In the genomic region with DNA sequence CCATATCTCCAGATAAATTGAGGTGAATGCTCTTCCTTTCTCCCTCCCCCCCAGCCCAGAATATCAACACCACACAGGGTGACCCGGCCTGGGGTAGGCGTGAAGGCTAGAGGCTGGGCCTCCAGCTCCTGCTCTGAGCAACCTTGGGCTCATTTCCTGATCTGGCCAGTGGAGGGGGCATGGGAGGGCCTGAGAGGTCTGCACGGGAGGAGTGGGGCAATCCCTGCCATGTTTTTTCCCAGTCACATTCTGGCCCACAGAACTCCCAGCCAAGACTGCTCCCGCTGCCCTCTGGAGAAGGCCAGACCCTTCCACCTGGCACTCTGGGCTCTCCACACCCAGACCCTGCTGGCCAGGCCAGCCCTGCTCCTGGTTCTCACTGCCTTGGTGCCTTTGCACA, we compare ENCODE assay signal across 8 cellular contexts. TPM values are rescaled to one million over a fixed set of nuclear protein-coding genes. Genes with fewer than 3 reads are reported as not detected.
DNase-seq lines count a peak whose midpoint lies in the region; ATAC-seq and TF ChIP-seq lines count a peak whose summit lies in the region.
"Had no signal": no experiment of that assay in that cellular context is flagged by ENCODE, and none has a peak within 500 bp of the region (broad histone marks: within the 10 kb centered on the region; RNA-seq: fewer than 3 reads in every experiment).

No MANE protein-coding gene starts in this region.

- DNase-seq in activated naive CD8-positive, alpha-beta T cell treated with anti-CD3 and anti-CD28 coated beads, Interleukin-2, amount 10 ng/mL, durations not matched to agents 7 days and 5 days: no peak
- DNase-seq in activated naive CD8-positive, alpha-beta T cell treated with anti-CD3 and anti-CD28 coated beads for 36 hours: no peak
- no peak for DNase-seq in astrocyte of the spinal cord (ENCODE audit: low read depth, low spot score)
- peak; percentile 31 for DNase-seq in stomach
- DNase-seq in natural killer cell: no peak
- DNase-seq: psoas muscle had no signal

- H3K4me3 ChIP-seq in astrocyte of the spinal cord (ENCODE audit: low read depth, low read length): no peak overlapping the region
- H3K4me3 ChIP-seq in stomach: no peak overlapping the region
- H3K4me3 ChIP-seq: adrenal gland, psoas muscle had no signal

- no peak overlapping the region for H3K27ac Mint-ChIP-seq in activated naive CD8-positive, alpha-beta T cell treated with anti-CD3 and anti-CD28 coated beads, Interleukin-2, amount 10 ng/mL, durations not matched to agents 7 days and 5 days
- no peak overlapping the region for H3K27ac Mint-ChIP-seq in activated naive CD8-positive, alpha-beta T cell treated with anti-CD3 and anti-CD28 coated beads for 36 hours
- H3K27ac Mint-ChIP-seq in natural killer cell: no peak overlapping the region

- H3K9me3 Mint-ChIP-seq in activated naive CD8-positive, alpha-beta T cell treated with anti-CD3 and anti-CD28 coated beads, Interleukin-2, amount 10 ng/mL, durations not matched to agents 7 days and 5 days: no peaks in the 10 kb centered on the region
- no peaks in the 10 kb centered on the region for H3K9me3 Mint-ChIP-seq in activated naive CD8-positive, alpha-beta T cell treated with anti-CD3 and anti-CD28 coated beads for 36 hours
- no peaks in the 10 kb centered on the region for H3K9me3 Mint-ChIP-seq in natural killer cell

- no peak for TF ChIP-seq EP300 in stomach (IDR thresholded peaks at IDR 0.05)

- peak; percentile 39 for TF ChIP-seq CTCF in astrocyte of the spinal cord (IDR thresholded peaks at IDR 0.05; ENCODE audit: low read depth, low read length)
- no peak for TF ChIP-seq CTCF in stomach (IDR thresholded peaks at IDR 0.05)
- TF ChIP-seq CTCF in natural killer cell (IDR thresholded peaks at IDR 0.05): no peak

- intact Hi-C loops in stomach (cut with DNase I; ENCODE audit: low total_unique reads) (no loop called here), natural killer cell (cut with micrococcal nuclease) (no loop called here)

- 59 to 72% (median 66%) methylated on average over 4 of the region's 4 CpGs for whole genome bisulfite sequencing in stomach, 5 donors

- H3K4me3 Mint-ChIP-seq in activated naive CD8-positive, alpha-beta T cell treated with anti-CD3 and anti-CD28 coated beads, Interleukin-2, amount 10 ng/mL, durations not matched to agents 7 days and 5 days: no peak overlapping the region
- no peak overlapping the region for H3K4me3 Mint-ChIP-seq in activated naive CD8-positive, alpha-beta T cell treated with anti-CD3 and anti-CD28 coated beads for 36 hours
- H3K4me3 Mint-ChIP-seq in natural killer cell: no peak overlapping the region

- peak; percentile 30 for ATAC-seq in activated naive CD8-positive, alpha-beta T cell treated with anti-CD3 and anti-CD28 coated beads, Interleukin-2, amount 10 ng/mL, durations not matched to agents 7 days and 5 days (ENCODE audit: low read depth)
- no peak for ATAC-seq in natural killer cell
- ATAC-seq in GM18517 (IDR thresholded peaks at IDR 0.05; ENCODE audit: unreplicated experiment): no peak

- H3K27me3 ChIP-seq in stomach: no peaks in the 10 kb centered on the region
- H3K27me3 ChIP-seq: adrenal gland had no signal

- H3K4me1 Mint-ChIP-seq in activated naive CD8-positive, alpha-beta T cell treated with anti-CD3 and anti-CD28 coated beads, Interleukin-2, amount 10 ng/mL, durations not matched to agents 7 days and 5 days: peaks cover 7% of the 10 kb centered on the region
- H3K4me1 Mint-ChIP-seq in activated naive CD8-positive, alpha-beta T cell treated with anti-CD3 and anti-CD28 coated beads for 36 hours: peaks cover 2% of the 10 kb centered on the region
- H3K4me1 Mint-ChIP-seq in natural killer cell: peaks cover 0 to 11% of the 10 kb centered on the region in 2 donors

- in situ Hi-C loops in astrocyte of the spinal cord (cut with HindIII; ENCODE audit: low sequenced_read_pairs): no loop called here

- H3K9me3 ChIP-seq in stomach: no peaks in the 10 kb centered on the region
- H3K9me3 ChIP-seq: adrenal gland, psoas muscle had no signal

- H3K27me3 Mint-ChIP-seq in activated naive CD8-positive, alpha-beta T cell treated with anti-CD3 and anti-CD28 coated beads, Interleukin-2, amount 10 ng/mL, durations not matched to agents 7 days and 5 days: no peaks in the 10 kb centered on the region
- no peaks in the 10 kb centered on the region for H3K27me3 Mint-ChIP-seq in activated naive CD8-positive, alpha-beta T cell treated with anti-CD3 and anti-CD28 coated beads for 36 hours
- H3K27me3 Mint-ChIP-seq in natural killer cell (ENCODE audit: low read depth in 2 of 2): no peaks in the 10 kb centered on the region

- H3K36me3 Mint-ChIP-seq in activated naive CD8-positive, alpha-beta T cell treated with anti-CD3 and anti-CD28 coated beads, Interleukin-2, amount 10 ng/mL, durations not matched to agents 7 days and 5 days: no peaks in the 10 kb centered on the region
- H3K36me3 Mint-ChIP-seq in activated naive CD8-positive, alpha-beta T cell treated with anti-CD3 and anti-CD28 coated beads for 36 hours: no peaks in the 10 kb centered on the region
- no peaks in the 10 kb centered on the region for H3K36me3 Mint-ChIP-seq in natural killer cell

- peaks cover 0 to 15% (median 0%) of the 10 kb centered on the region in 4 donors for H3K4me1 ChIP-seq in stomach
- H3K4me1 ChIP-seq: adrenal gland, psoas muscle had no signal

- POLR2A ChIA-PET in activated naive CD8-positive, alpha-beta T cell treated with anti-CD3 and anti-CD28 coated beads, Interleukin-2, amount 10 ng/mL, durations not matched to agents 7 days and 5 days (lab: Charles Lee): no interaction called here

- no peaks in the 10 kb centered on the region for H3K36me3 ChIP-seq in stomach
- H3K36me3 ChIP-seq: adrenal gland had no signal

- TF ChIP-seq POLR2A in stomach (IDR thresholded peaks at IDR 0.05): no peak

- no peak overlapping the region for H3K27ac ChIP-seq in stomach
- H3K27ac ChIP-seq: adrenal gland, psoas muscle had no signal

RNA-seq across cellular contexts. Expression of gene CLDN19, which starts 3.9 kb away (rescaled TPM):
- not detected for total RNA-seq in activated naive CD8-positive, alpha-beta T cell treated with anti-CD3 and anti-CD28 coated beads, Interleukin-2, amount 10 ng/mL, durations not matched to agents 7 days and 5 days
- total RNA-seq in activated naive CD8-positive, alpha-beta T cell treated with anti-CD3 and anti-CD28 coated beads for 36 hours: not detected
- total RNA-seq in stomach: under 1 TPM in 1 of 5 donors, not detected in 4; 0.37 TPM
- polyA plus RNA-seq in stomach: not detected
- not detected for total RNA-seq in natural killer cell
- total RNA-seq: psoas muscle had no signal

RNA-seq across cellular contexts. Expression of gene P3H1, which starts 30.7 kb away (rescaled TPM):
- 10 to 100 TPM; 44.1 to 49.9 TPM for total RNA-seq in activated naive CD8-positive, alpha-beta T cell treated with anti-CD3 and anti-CD28 coated beads, Interleukin-2, amount 10 ng/mL, durations not matched to agents 7 days and 5 days
- 10 to 100 TPM; 24.1 to 27.8 TPM for total RNA-seq in activated naive CD8-positive, alpha-beta T cell treated with anti-CD3 and anti-CD28 coated beads for 36 hours
- total RNA-seq in stomach (10 to 100 TPM; 17.8 to 78.2 (median 43.0) TPM), natural killer cell (10 to 100 TPM; 29.6 to 40.4 (median 37.9) TPM)
- 10 to 100 TPM in 2 of 3 donors, 1 to 10 TPM in 1; 5.0 to 18.2 (median 13.4) TPM for polyA plus RNA-seq in stomach

RNA-seq across cellular contexts. Expression of gene C1orf50, which starts 30.9 kb away (rescaled TPM):
- total RNA-seq in activated naive CD8-positive, alpha-beta T cell treated with anti-CD3 and anti-CD28 coated beads, Interleukin-2, amount 10 ng/mL, durations not matched to agents 7 days and 5 days: 10 to 100 TPM; 10.4 to 10.9 TPM
- total RNA-seq in activated naive CD8-positive, alpha-beta T cell treated with anti-CD3 and anti-CD28 coated beads for 36 hours: 1 to 10 TPM; 6.9 to 7.2 TPM
- 1 to 10 TPM in 2 of 5 donors, under 1 TPM in 1, not detected in 2; 0.89 to 6.7 (median 6.1) TPM for total RNA-seq in stomach
- 1 to 10 TPM; 3.9 to 6.0 (median 4.1) TPM for polyA plus RNA-seq in stomach
- 10 to 100 TPM; 10.1 to 17.1 (median 12.7) TPM for total RNA-seq in natural killer cell

RNA-seq across cellular contexts. Expression of gene TMEM269, which starts 48.6 kb away (rescaled TPM):
- total RNA-seq in activated naive CD8-positive, alpha-beta T cell treated with anti-CD3 and anti-CD28 coated beads, Interleukin-2, amount 10 ng/mL, durations not matched to agents 7 days and 5 days: under 1 TPM; 0.22 to 0.48 TPM
- total RNA-seq in activated naive CD8-positive, alpha-beta T cell treated with anti-CD3 and anti-CD28 coated beads for 36 hours: under 1 TPM; 0.06 to 0.32 TPM
- total RNA-seq in stomach (under 1 TPM in 1 of 5 donors, not detected in 4; 0.55 TPM), natural killer cell (1 to 10 TPM in 1 of 3 donors, under 1 TPM in 2; 0.18 to 1.4 (median 0.33) TPM)
- under 1 TPM in 1 of 3 donors, not detected in 2; 0.03 TPM for polyA plus RNA-seq in stomach

RNA-seq across cellular contexts. Expression of gene YBX1, which starts 53.9 kb away (rescaled TPM):
- 100 to 1,000 TPM; 529 to 531 TPM for total RNA-seq in activated naive CD8-positive, alpha-beta T cell treated with anti-CD3 and anti-CD28 coated beads, Interleukin-2, amount 10 ng/mL, durations not matched to agents 7 days and 5 days
- total RNA-seq in activated naive CD8-positive, alpha-beta T cell treated with anti-CD3 and anti-CD28 coated beads for 36 hours: 1,000 to 10,000 TPM; 1,441 to 1,525 TPM
- total RNA-seq in stomach (100 to 1,000 TPM; 201 to 379 (median 337) TPM), natural killer cell (100 to 1,000 TPM; 239 to 305 (median 279) TPM)
- 100 to 1,000 TPM; 526 to 844 (median 718) TPM for polyA plus RNA-seq in stomach
